Comparison of ENCODE assay signal across 8 cellular contexts in the genomic region with DNA sequence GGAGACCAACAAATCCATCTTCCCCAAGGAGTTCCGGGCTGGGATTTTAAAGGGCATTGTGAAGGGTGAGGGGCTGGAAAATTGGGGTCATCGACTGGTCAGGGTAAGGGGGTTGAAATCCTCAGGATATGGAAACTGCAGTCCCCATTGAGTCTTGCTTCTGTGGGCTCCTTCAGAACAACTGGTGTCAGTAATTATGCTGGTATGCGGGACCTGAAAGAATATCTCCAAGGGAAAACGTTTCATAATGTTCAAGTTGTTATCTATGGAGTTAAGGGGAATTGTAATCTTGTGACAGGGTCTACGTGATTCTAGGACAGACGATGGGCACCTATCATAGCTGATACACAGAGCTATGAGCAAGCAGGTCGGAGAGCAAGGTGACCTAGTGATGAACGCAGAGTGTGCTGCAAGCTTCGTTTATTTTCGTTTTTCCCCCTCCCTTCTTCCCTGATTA. TPM values are rescaled to one million over a fixed set of nuclear protein-coding genes. Genes with fewer than 3 reads are reported as not detected.
A peak's percentile ranks its signal among the peaks of the same experiment; 100 is the strongest.
DNase-seq lines count a peak whose midpoint lies in the region; ATAC-seq, FAIRE-seq and TF ChIP-seq lines count a peak whose summit lies in the region.

No MANE protein-coding gene starts in this region.

- H3K36me3 ChIP-seq in bronchial epithelial cell (ENCODE audit: control insufficient read depth, insufficient read depth, low read length) (peaks cover 16% of the 10 kb centered on the region), muscle layer of duodenum (ENCODE audit: control insufficient read depth in 1 of 2, insufficient read depth in 2 of 2, low read length in 2 of 2) (peaks cover 14 to 17% of the 10 kb centered on the region in 2 donors)

- no peak for DNase-seq in AG09309 (ENCODE audit: low read depth)
- DNase-seq in HL-60 (ENCODE audit: low read depth in 1 of 2, low spot score in 1 of 2), result no peak
- DNase-seq in bronchial epithelial cell (ENCODE audit: low read depth), result no peak
- DNase-seq in D721Med (ENCODE audit: insufficient read length, low spot score), result no peak
- no peak for DNase-seq in NCI-H345 (lab: John Stamatoyannopoulos, UW)
- no peak for DNase-seq in GM03348 (ENCODE audit: low spot score)

- ATAC-seq in GM19452 (IDR thresholded peaks at IDR 0.05; ENCODE audit: unreplicated experiment), result peak; percentile 33

- H3K4me1 ChIP-seq in muscle layer of duodenum (ENCODE audit: control insufficient read depth in 1 of 2, insufficient read depth in 2 of 2, low read length in 2 of 2), result peaks cover 11 to 15% of the 10 kb centered on the region in 2 donors

- FAIRE-seq in bronchial epithelial cell (lab: Jason Lieb, UNC) (no peak), D721Med (lab: Jason Lieb, UNC) (no peak)

- H3K27me3 ChIP-seq in HL-60 (ENCODE audit: insufficient read depth, poor library complexity, severe bottlenecking) (no peaks in the 10 kb centered on the region), bronchial epithelial cell (ENCODE audit: control insufficient read depth, insufficient read depth, low read length) (no peaks in the 10 kb centered on the region), muscle layer of duodenum (ENCODE audit: low read depth, low read length) (no peaks in the 10 kb centered on the region)

- H3K4me3 ChIP-seq in AG09309 (ENCODE audit: control insufficient read depth, low read depth, low read length) (peak overlapping the region; percentile 31), HL-60 (replicated peaks; ENCODE audit: insufficient read depth, low read length) (peak overlapping the region; percentile 26; the same call in 1 of the 2 replicates), bronchial epithelial cell (ENCODE audit: low read depth, low read length) (peak overlapping the region; percentile 73), muscle layer of duodenum (ENCODE audit: low read depth in 1 of 2, low read length in 2 of 2) (peak overlapping the region; percentile 80 to 90)

- H3K9me3 ChIP-seq in muscle layer of duodenum (ENCODE audit: control insufficient read depth in 1 of 2, low read length in 2 of 2), result no peaks in the 10 kb centered on the region

- TF ChIP-seq CTCF in AG09309 (IDR thresholded peaks at IDR 0.05; ENCODE audit: control insufficient read depth, insufficient read depth, low read depth, low read length, missing control alignments) (no peak), HL-60 (IDR thresholded peaks at IDR 0.05; ENCODE audit: insufficient read depth, low read length) (no peak), bronchial epithelial cell (IDR thresholded peaks at IDR 0.05; ENCODE audit: insufficient read depth, low read length, severe bottlenecking) (no peak), D721Med (IDR thresholded peaks at IDR 0.05; ENCODE audit: insufficient read depth, missing control alignments) (no peak)

- H3K27ac ChIP-seq in HL-60 (replicated peaks), result peak overlapping the region; percentile 26; the same call in 1 of the 2 replicates
- H3K27ac ChIP-seq in muscle layer of duodenum (ENCODE audit: low read length), result peak overlapping the region; percentile 78

RNA-seq across cellular contexts. Expression of gene RHBDD2, which starts 0.5 kb away (rescaled TPM):
- total RNA-seq in bronchial epithelial cell, result 10.8 and 17.4 TPM in 2 replicates

RNA-seq across cellular contexts. Expression of gene POR, which starts 36.6 kb away (rescaled TPM):
- 75.0 and 179 TPM in 2 replicates for total RNA-seq in bronchial epithelial cell

Comparison
In these comparisons a context has a peak if more than half of its experiments do, and no peak if none do; other contexts are left out.
1. H3K4me3 ChIP-seq: peak in every context shown above with its lines; median percentile 85 in muscle layer of duodenum; 73 in bronchial epithelial cell; 31 in AG09309; 26 in HL-60.